34 cellular contexts compared by ENCODE assay signal in the genomic region with DNA sequence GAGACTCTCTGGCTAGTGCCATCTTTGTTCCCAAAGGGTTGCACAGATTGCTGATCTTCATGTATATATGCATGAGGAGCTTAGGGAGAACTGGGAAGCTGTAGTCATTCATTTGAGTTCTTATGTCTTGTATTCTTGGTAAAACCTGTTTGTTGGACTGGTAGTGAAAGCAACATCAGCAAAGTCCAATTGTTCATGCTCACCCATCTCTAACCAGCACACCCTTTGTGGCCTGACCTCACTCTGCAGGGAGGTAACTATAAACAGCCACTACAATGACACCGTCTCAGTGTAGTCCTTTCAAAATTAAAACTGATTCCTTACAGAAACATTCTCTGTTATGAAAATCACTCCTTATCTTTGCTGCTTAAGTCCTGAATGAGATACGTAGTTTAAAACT. TPM values are rescaled to one million over a fixed set of nuclear protein-coding genes. Genes with fewer than 3 reads are reported as not detected.
"Had no signal": no experiment of that assay in that cellular context is flagged by ENCODE, and none has a peak within 500 bp of the region (broad histone marks: within the 10 kb centered on the region; RNA-seq: fewer than 3 reads in every experiment).

No MANE protein-coding gene starts in this region.

- H3K27ac ChIP-seq: adrenal gland, body of pancreas, breast epithelium, Peyer's patch, SJSA1 had no signal

- DNase-seq: activated CD4-positive, alpha-beta memory T cell treated with anti-CD3 and anti-CD28 coated beads for 36 hours; activated CD4-positive, alpha-beta T cell treated with anti-CD3 and anti-CD28 coated beads for 36 hours; activated CD4-positive, alpha-beta T cell treated with anti-CD3 and anti-CD28 coated beads, Interleukin-2, amount 10 ng/mL, durations not matched to agents 7 days and 5 days; activated CD8-positive, alpha-beta memory T cell treated with anti-CD3 and anti-CD28 coated beads, Interleukin-2, amount 50 U/mL, for 4 hours; activated gamma-delta T cell treated with Interleukin-2 at 50 U/mL for 16 hours; activated naive CD4-positive, alpha-beta T cell treated with anti-CD3 and anti-CD28 coated beads for 36 hours; activated T-cell treated with anti-CD3 and anti-CD28 coated beads for 4 hours; activated T-cell treated with anti-CD3 and anti-CD28 coated beads, Interleukin-2, amount 50 U/mL, for 4 hours; adrenal gland; body of pancreas; NCI-H1092 treated with DMSO at 0.1 percent for 48 hours; NCI-H1417; NCI-H146; NCI-H187; NCI-H2029 treated with DMSO at 0.1 percent for 48 hours; NCI-H2107; NCI-H2171; NCI-H524 treated with DMSO at 0.1 percent for 48 hours; PC-3; Peyer's patch; RPMI8226; SHP77 treated with DMSO at 0.1 percent for 48 hours; SK-N-SH had no signal

- ATAC-seq: activated CD4-positive, alpha-beta T cell treated with anti-CD3 and anti-CD28 coated beads for 36 hours; activated CD4-positive, CD25-positive, alpha-beta regulatory T cell treated with anti-CD3 and anti-CD28 coated beads, Interleukin-2, amount 50 U/mL, for 24 hours; activated naive CD4-positive, alpha-beta T cell treated with anti-CD3 and anti-CD28 coated beads, Interleukin-2, amount 50 U/mL, for 72 hours; activated T-cell treated with anti-CD3 and anti-CD28 coated beads, Interleukin-2, amount 50 U/mL, for 4 hours; body of pancreas; K562; PC-3; WTC11 had no signal

- H3K36me3 ChIP-seq: adrenal gland, breast epithelium, Peyer's patch, SJSA1 had no signal

- H3K4me1 ChIP-seq: adrenal gland, body of pancreas, breast epithelium, Peyer's patch, SJSA1 had no signal

- H3K27me3 ChIP-seq: adrenal gland, body of pancreas, breast epithelium, Peyer's patch had no signal

- H3K4me3 ChIP-seq: adrenal gland, body of pancreas, breast epithelium, K562, Peyer's patch, SJSA1 had no signal

- H3K9me3 ChIP-seq: adrenal gland, body of pancreas, breast epithelium, Peyer's patch, SJSA1 had no signal

RNA-seq across cellular contexts. Expression of a gene that starts 54.5 kb away (rescaled TPM):
- total RNA-seq: activated CD4-positive, alpha-beta memory T cell treated with anti-CD3 and anti-CD28 coated beads for 36 hours; activated CD4-positive, alpha-beta T cell treated with anti-CD3 and anti-CD28 coated beads for 36 hours; activated CD4-positive, alpha-beta T cell treated with anti-CD3 and anti-CD28 coated beads, Interleukin-2, amount 10 ng/mL, durations not matched to agents 7 days and 5 days; activated naive CD4-positive, alpha-beta T cell treated with anti-CD3 and anti-CD28 coated beads for 36 hours; activated naive CD4-positive, alpha-beta T cell treated with anti-CD3 and anti-CD28 coated beads, Interleukin-2, amount 50 U/mL, for 72 hours; activated T-cell treated with anti-CD3 and anti-CD28 coated beads, Interleukin-2, amount 50 U/mL, for 4 hours; activated T-helper 1 cell treated with anti-CD3 and anti-CD28 coated beads, Interleukin-12 subunit alpha, Interleukin-12 subunit beta, Interleukin-2, Interleukin-4 antibody, amounts not matched to agents 30 ng/mL and 10 ng/mL and 1 ng/mL, durations not matched to agents 14 hours and 24 hours and 36 hours; adrenal gland; astrocyte; body of pancreas; breast epithelium; cardiac septum; K562; M059J; NCI-H460; PC-3; Peyer's patch; SJSA1; WTC11 had no signal
